Comparison of ENCODE assay signal across 9 cellular contexts in the genomic region with DNA sequence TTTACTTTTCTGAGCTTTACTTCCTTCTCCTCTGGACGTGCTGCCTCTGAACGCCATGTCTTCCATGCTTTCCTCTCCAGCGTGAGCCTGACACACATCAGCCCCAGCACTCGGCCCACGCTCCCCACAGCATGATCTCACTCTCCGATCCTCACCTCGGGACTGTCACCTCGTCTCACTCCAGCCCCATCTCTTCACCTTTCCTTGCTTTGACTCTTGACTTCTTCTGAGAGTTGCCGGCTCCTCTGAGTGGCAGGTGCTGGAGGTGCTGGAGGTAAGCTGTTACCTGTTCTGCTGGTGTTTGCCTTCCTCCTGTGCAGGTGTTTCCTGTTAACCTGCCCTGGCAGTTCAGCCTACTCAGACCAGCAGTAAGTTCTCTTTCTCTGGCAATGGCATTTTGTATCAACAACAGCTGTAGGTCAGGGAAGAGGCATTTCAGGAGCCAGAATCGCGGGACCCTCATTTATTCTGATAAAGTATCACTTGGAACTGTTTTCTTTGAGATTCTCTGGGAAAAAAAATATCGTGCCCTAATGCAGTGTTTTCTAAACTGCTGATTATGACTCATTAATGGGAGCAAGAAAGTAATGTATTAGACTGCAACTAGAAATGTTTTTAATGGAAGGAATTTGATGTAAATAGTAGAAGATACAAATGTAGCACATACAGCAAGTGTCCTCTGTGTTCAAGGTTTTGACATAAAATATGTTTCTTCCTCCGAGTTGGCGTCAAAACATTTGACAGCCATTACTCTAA.
A peak's percentile ranks its signal among the peaks of the same experiment; 100 is the strongest.
DNase-seq lines count a peak whose midpoint lies in the region; TF ChIP-seq lines count a peak whose summit lies in the region.
"Had no signal": no experiment of that assay in that cellular context is flagged by ENCODE, and none has a peak within 500 bp of the region (broad histone marks: within the 10 kb centered on the region; RNA-seq: fewer than 3 reads in every experiment).

No MANE protein-coding gene starts in this region.

- H4K20me1 ChIP-seq in OCI-LY1 (ENCODE audit: insufficient read depth, low read length) = no peaks in the 10 kb centered on the region

- peak overlapping the region; percentile 88 for H3K27ac ChIP-seq in OCI-LY1 (ENCODE audit: low read depth, low read length, poor library complexity, severe bottlenecking)
- H3K27ac ChIP-seq: ovary had no signal

- H3K9me2 ChIP-seq in OCI-LY1 (ENCODE audit: low read depth, low read length) = no peaks in the 10 kb centered on the region

- H3K36me3 Mint-ChIP-seq in immature natural killer cell (no peaks in the 10 kb centered on the region), type B pancreatic cell (no peaks in the 10 kb centered on the region)

- H3K4me3 ChIP-seq in OCI-LY1 (ENCODE audit: low read depth, low read length, poor library complexity, severe bottlenecking) = peak overlapping the region; percentile 50
- H3K4me3 ChIP-seq: ovary had no signal

- TF ChIP-seq CTCF in OCI-LY1 (IDR thresholded peaks at IDR 0.05; ENCODE audit: low read length) (no peak), type B pancreatic cell (conservative IDR thresholded peaks at IDR 0.05) (no peak)

- H3K9me3 ChIP-seq in OCI-LY1 (ENCODE audit: low read length) = no peaks in the 10 kb centered on the region
- H3K9me3 ChIP-seq: ovary had no signal

- no peaks in the 10 kb centered on the region for H3K36me3 ChIP-seq in OCI-LY1 (ENCODE audit: insufficient read depth, low read length)
- H3K36me3 ChIP-seq: ovary had no signal

- DNase-seq in activated naive CD4-positive, alpha-beta T cell treated with anti-CD3 and anti-CD28 coated beads, Interleukin-2, amount 50 U/mL, for 16 hours = peak; percentile 42
- DNase-seq in activated naive CD4-positive, alpha-beta T cell treated with Interleukin-2 at 50 U/mL for 16 hours = no peak
- DNase-seq in immature natural killer cell = no peak
- DNase-seq in type B pancreatic cell (ENCODE audit: extremely low spot score, unreplicated experiment) = no peak
- DNase-seq in GF-D8 (lab: John Stamatoyannopoulos, UW) = no peak
- DNase-seq in NOMO-1 treated with DMSO at 0.1 percent for 48 hours (lab: John Stamatoyannopoulos, UW; ENCODE audit: unreplicated experiment) = no peak
- DNase-seq in MV-4-11 (lab: John Stamatoyannopoulos, UW) = no peak
- DNase-seq: ovary had no signal

- no peaks in the 10 kb centered on the region for H3K27me3 ChIP-seq in OCI-LY1 (ENCODE audit: insufficient read depth, low read length)
- H3K27me3 ChIP-seq: ovary had no signal

- H3K27me3 Mint-ChIP-seq in immature natural killer cell (ENCODE audit: low read depth in 3 of 3) = peaks cover 0 to 3% (median 2%) of the 10 kb centered on the region in 3 donors
- H3K27me3 Mint-ChIP-seq in type B pancreatic cell = no peaks in the 10 kb centered on the region

- H2AFZ ChIP-seq in OCI-LY1 (ENCODE audit: low read length) = no peak overlapping the region

- H3K4me2 ChIP-seq in OCI-LY1 (ENCODE audit: low read length) = peak overlapping the region; percentile 72

- H3K4me3 Mint-ChIP-seq in immature natural killer cell (peak overlapping the region; percentile 13 to 59 (median 53)), type B pancreatic cell (peak overlapping the region; percentile 80)

- H3K4me1 Mint-ChIP-seq in immature natural killer cell (peaks cover 80 to 93% of the 10 kb centered on the region in 2 donors), type B pancreatic cell (ENCODE audit: unreplicated experiment) (peaks cover 70% of the 10 kb centered on the region)

- no peaks in the 10 kb centered on the region for H3F3A ChIP-seq in OCI-LY1 (ENCODE audit: insufficient read depth, low read length)

- H3K9me3 Mint-ChIP-seq in immature natural killer cell = no peaks in the 10 kb centered on the region
- peaks cover 5% of the 10 kb centered on the region for H3K9me3 Mint-ChIP-seq in type B pancreatic cell

- H3K27ac Mint-ChIP-seq in immature natural killer cell (peak overlapping the region in 3 of 6 donors; percentile 22 to 59 (median 24)), type B pancreatic cell (peak overlapping the region; percentile 87)

- peaks cover 96% of the 10 kb centered on the region for H3K4me1 ChIP-seq in OCI-LY1 (ENCODE audit: insufficient read depth, low read length, severe bottlenecking)

- H3K79me2 ChIP-seq in OCI-LY1 (ENCODE audit: insufficient read depth, low read length) = peaks cover 95% of the 10 kb centered on the region

- peak overlapping the region; percentile 45; the same call in 1 of the 2 replicates for H3K9ac ChIP-seq in OCI-LY1 (ENCODE audit: low read length)
